ENCODE assay signal across 23 cellular contexts in the genomic region with DNA sequence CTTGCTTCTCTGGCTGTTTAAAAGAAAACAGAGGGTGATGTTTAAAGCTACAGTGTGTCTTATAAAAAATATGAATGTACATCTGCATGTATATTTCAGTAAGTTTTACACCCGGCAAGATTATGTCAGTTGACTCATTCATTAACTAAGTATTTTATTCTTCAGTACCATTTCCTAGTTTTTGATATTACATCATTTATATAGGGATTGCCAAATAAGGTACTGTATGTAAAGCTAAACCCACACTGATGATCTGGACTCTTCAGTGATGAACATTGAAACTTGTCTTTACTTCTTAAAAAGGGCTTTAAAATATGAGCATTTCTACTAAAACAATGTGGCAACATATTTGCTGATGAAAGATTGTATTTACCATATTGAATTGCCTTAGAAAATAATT.
DNase-seq lines count a peak whose midpoint lies in the region; FAIRE-seq and TF ChIP-seq lines count a peak whose summit lies in the region.
"Had no signal": no experiment of that assay in that cellular context is flagged by ENCODE, and none has a peak within 500 bp of the region (broad histone marks: within the 10 kb centered on the region; RNA-seq: fewer than 3 reads in every experiment).

No MANE protein-coding gene starts in this region.

- no peak for TF ChIP-seq POLR2A in GM12891 (IDR thresholded peaks at IDR 0.05; ENCODE audit: low read depth, low read length)

- DNase-seq in AG10803 (ENCODE audit: low read depth) (peak; percentile 3), ELR (ENCODE audit: low read depth) (peak; percentile 8), amniotic epithelial cell (ENCODE audit: low read depth) (peak; percentile 7), fibroblast of pulmonary artery (ENCODE audit: low read depth) (peak; percentile 13), GM12891 (ENCODE audit: insufficient read length, low spot score) (no peak), HUDEP-2 (lab: John Stamatoyannopoulos, UW; ENCODE audit: unreplicated experiment in 76 of 76) (no peak)
- DNase-seq in stimulated activated CD8-positive, alpha-beta memory T cell treated with anti-CD3 and anti-CD28 coated beads, Interleukin-4, amount 100 ng/mL, for 48 hours, result no peak
- DNase-seq: AML-193; C1 segment of cervical spinal cord; CD4-positive, alpha-beta memory T cell; COR-L47; DMS79; MG63; NCI-H2029; NCI-H526; NCI-H82; NK-92 treated with Interleukin-12 subunit alpha and Interleukin-12 subunit beta, amount 100 ng/mL, for 24 hours; PC-3; SJCRH30 had no signal

- H3K4me3 ChIP-seq in AG10803 (ENCODE audit: low read length) (no peak overlapping the region), fibroblast of pulmonary artery (replicated peaks; ENCODE audit: low read depth, low read length) (no peak overlapping the region)
- H3K4me3 ChIP-seq: K562, MG63, SJCRH30 had no signal

- TF ChIP-seq CTCF in AG10803 (conservative IDR thresholded peaks at IDR 0.05; ENCODE audit: low read length), result no peak
- no peak for TF ChIP-seq CTCF in fibroblast of pulmonary artery (IDR thresholded peaks at IDR 0.05; ENCODE audit: low read length, missing control alignments)

- no peak for FAIRE-seq in GM12891 (lab: Jason Lieb, UNC)
- FAIRE-seq: A204.1, H1, HepG2, K562 had no signal

TF ChIP-seq in GM12891, 5 proteins besides CTCF, POLR2A, EP300 and RAD21:
- TF ChIP-seq TAF1 (IDR thresholded peaks at IDR 0.05; ENCODE audit: low read depth, low read length), result no peak
- TF ChIP-seq SPI1 (IDR thresholded peaks at IDR 0.05; ENCODE audit: low read depth, low read length), result no peak
- no peak for TF ChIP-seq PAX5 (IDR thresholded peaks at IDR 0.05; ENCODE audit: insufficient read depth, low read length, severe bottlenecking)
- TF ChIP-seq POLR2AphosphoS5 (IDR thresholded peaks at IDR 0.05; ENCODE audit: low read depth, low read length), result no peak
- no peak for TF ChIP-seq POU2F2 (IDR thresholded peaks at IDR 0.05; ENCODE audit: low read depth, low read length)
TF ChIP-seq in GM12891: peak in this region for 0.

Comparison
In these comparisons a context has a peak if more than half of its experiments do, and no peak if none do; other contexts are left out.
1. DNase-seq: peak in AG10803 (single experiment), ELR (single experiment), amniotic epithelial cell (single experiment) and fibroblast of pulmonary artery (single experiment); none in stimulated activated CD8-positive, alpha-beta memory T cell treated with anti-CD3 and anti-CD28 coated beads, Interleukin-4, amount 100 ng/mL, for 48 hours (single experiment), GM12891 (single experiment) and HUDEP-2 (0 of 76).